In genomic region chr2:85133751-85134254, GRCh38 we compare ENCODE assay signal across 2 cellular contexts.
TF ChIP-seq lines count a peak whose summit lies in the region.

No MANE protein-coding gene starts in this region.

TF ChIP-seq in GM23338, 12 proteins besides CTCF, POLR2A, EP300 and RAD21 (continued from another document):
- TF ChIP-seq REST (IDR thresholded peaks at IDR 0.05; ENCODE audit: unreplicated experiment) (no peak), EZH2phosphoT487 (IDR thresholded peaks at IDR 0.05; ENCODE audit: unreplicated experiment) (no peak), JUNB (IDR thresholded peaks at IDR 0.05; ENCODE audit: unreplicated experiment) (no peak), STAT1 (IDR thresholded peaks at IDR 0.05; ENCODE audit: unreplicated experiment) (no peak), POLR2AphosphoS5 (IDR thresholded peaks at IDR 0.05; ENCODE audit: low read depth) (no peak), NANOG (IDR thresholded peaks at IDR 0.05; ENCODE audit: borderline replicate concordance) (no peak), ZNF331 (CRISPR knock-in tag; IDR thresholded peaks at IDR 0.05; ENCODE audit: low read depth) (no peak), CREB1 (CRISPR knock-in tag; IDR thresholded peaks at IDR 0.05; ENCODE audit: low read depth) (no peak), EZH2 (IDR thresholded peaks at IDR 0.05; ENCODE audit: low read depth, unreplicated experiment) (no peak), ZNF462 (CRISPR knock-in tag; IDR thresholded peaks at IDR 0.05) (no peak), ZNF114 (CRISPR knock-in tag; IDR thresholded peaks at IDR 0.05) (no peak)

TF ChIP-seq in neural cell, 6 proteins besides CTCF, POLR2A, EP300 and RAD21 (continued from another document):
- TF ChIP-seq REST (IDR thresholded peaks at IDR 0.05; ENCODE audit: borderline replicate concordance), result no peak
